Comparison of ENCODE assay signal across 8 cellular contexts in genomic region chr1:25543425-25544242, GRCh38.
DNase-seq lines count a peak whose midpoint lies in the region; ATAC-seq and TF ChIP-seq lines count a peak whose summit lies in the region.

Gene LDLRAP1, plus strand, starts transcription at chr1:25543606. Its CDS starts 93 bp downstream, at chr1:25543699.

- H3K27ac ChIP-seq in skin epidermis = peak within 1 kb of the TSS; percentile 59 to 92 (median 83)

- peak within 1 kb of the TSS; percentile 83 for H3K27ac Mint-ChIP-seq in central memory CD8-positive, alpha-beta T cell (ENCODE audit: low read depth)

- peaks cover 1% of the 10 kb centered on the region for H3K36me3 Mint-ChIP-seq in central memory CD8-positive, alpha-beta T cell (ENCODE audit: insufficient read depth)

- TF ChIP-seq CTCF in WI38 (IDR thresholded peaks at IDR 0.05; ENCODE audit: low read depth, low read length) = no peak

- ATAC-seq in GM21737 (IDR thresholded peaks at IDR 0.05; ENCODE audit: unreplicated experiment) (peak; percentile 80), HG03520 (IDR thresholded peaks at IDR 0.05; ENCODE audit: unreplicated experiment) (no peak)
- peak; percentile 71 for ATAC-seq in central memory CD8-positive, alpha-beta T cell (replicated peaks; ENCODE audit: extremely low read depth, poor library complexity, severe bottlenecking)

- H3K27me3 Mint-ChIP-seq in central memory CD8-positive, alpha-beta T cell = no peaks in the 10 kb centered on the region

- H3K9me3 Mint-ChIP-seq in central memory CD8-positive, alpha-beta T cell = no peaks in the 10 kb centered on the region

- DNase-seq in ELF-1 (ENCODE audit: low read depth, low spot score) (peak; percentile 74), LoVo (ENCODE audit: low spot score) (peak; percentile 80), inferior parietal cortex (ENCODE audit: extremely low spot score) (peak; percentile 69)
- no peak for DNase-seq in central memory CD8-positive, alpha-beta T cell (ENCODE audit: low spot score in 2 of 2)

- H3K4me3 Mint-ChIP-seq in central memory CD8-positive, alpha-beta T cell = peak within 1 kb of the TSS; percentile 90

- H3K4me3 ChIP-seq in WI38 (ENCODE audit: low read depth, low read length) (peak within 1 kb of the TSS; percentile 83), skin epidermis (peak within 1 kb of the TSS; percentile 69 to 98 (median 78))

- peaks cover 32% of the 10 kb centered on the region for H3K4me1 Mint-ChIP-seq in central memory CD8-positive, alpha-beta T cell

Comparison
In these comparisons a context has a peak if more than half of its experiments do, and no peak if none do; other contexts are left out.
1. DNase-seq: peak in ELF-1 (single experiment), LoVo (single experiment) and inferior parietal cortex (single experiment); none in central memory CD8-positive, alpha-beta T cell (0 of 2).